In genomic region chr11:72378704-72379383, GRCh38 we compare ENCODE assay signal across 14 cellular contexts. TPM values are rescaled to one million over a fixed set of nuclear protein-coding genes. Genes with fewer than 3 reads are reported as not detected.
DNase-seq lines count a peak whose midpoint lies in the region; ATAC-seq and TF ChIP-seq lines count a peak whose summit lies in the region.
"Had no signal": no experiment of that assay in that cellular context is flagged by ENCODE, and none has a peak within 500 bp of the region (broad histone marks: within the 10 kb centered on the region; RNA-seq: fewer than 3 reads in every experiment).

No MANE protein-coding gene starts in this region.

- TF ChIP-seq CTCF in fibroblast of the aortic adventitia (IDR thresholded peaks at IDR 0.05; ENCODE audit: insufficient read depth, low read length), result no peak

- DNase-seq in NCI-H446 treated with DMSO at 0.1 percent for 48 hours (lab: John Stamatoyannopoulos, UW) (peak; percentile 77), fibroblast of the aortic adventitia (ENCODE audit: low read depth) (peak; percentile 69), medulla oblongata (ENCODE audit: extremely low spot score) (peak; percentile 82), superior temporal gyrus (ENCODE audit: extremely low spot score) (peak; percentile 47), NCI-H2196 (lab: John Stamatoyannopoulos, UW; ENCODE audit: unreplicated experiment) (no peak), NCI-H187 (lab: John Stamatoyannopoulos, UW) (no peak)
- no peak for DNase-seq in activated effector memory CD4-positive, alpha-beta T cell treated with anti-CD3 and anti-CD28 coated beads, Interleukin-2, amount 50 U/mL, for 16 hours
- DNase-seq: activated CD4-positive, alpha-beta T cell treated with anti-CD3 and anti-CD28 coated beads, Interleukin-2, amount 10 ng/mL, durations not matched to agents 24 days and 14 days; CD4-positive, alpha-beta memory T cell; central memory CD4-positive, alpha-beta T cell; erythroblast; NCI-H1048; T-helper 2 cell had no signal

- no peak overlapping the region for H3K4me3 ChIP-seq in fibroblast of the aortic adventitia (ENCODE audit: low read depth, low read length)

- no peak for ATAC-seq in GM21529 (IDR thresholded peaks at IDR 0.05; ENCODE audit: unreplicated experiment)

RNA-seq across cellular contexts. Expression of gene CLPB, which starts 55.5 kb away (rescaled TPM):
- 19.5 and 24.0 TPM in 2 replicates for total RNA-seq in fibroblast of the aortic adventitia (ENCODE audit: low replicate concordance)

Comparison
In these comparisons a context has a peak if more than half of its experiments do, and no peak if none do; other contexts are left out.
1. DNase-seq: peak in NCI-H446 treated with DMSO at 0.1 percent for 48 hours (single experiment), fibroblast of the aortic adventitia (single experiment), medulla oblongata (single experiment) and superior temporal gyrus (single experiment); none in activated effector memory CD4-positive, alpha-beta T cell treated with anti-CD3 and anti-CD28 coated beads, Interleukin-2, amount 50 U/mL, for 16 hours (single experiment), NCI-H2196 (single experiment) and NCI-H187 (0 of 2).